ENCODE assay signal across 23 cellular contexts in genomic region chr4:147195386-147195785, GRCh38.
"Had no signal": no experiment of that assay in that cellular context is flagged by ENCODE, and none has a peak within 500 bp of the region (broad histone marks: within the 10 kb centered on the region; RNA-seq: fewer than 3 reads in every experiment).

No MANE protein-coding gene starts in this region.

- FAIRE-seq: TTC549 had no signal

- ATAC-seq: gastrocnemius medialis; naive thymus-derived CD8-positive, alpha-beta T cell had no signal

- H3K4me3 ChIP-seq: colonic mucosa, gastrocnemius medialis, left ventricle myocardium inferior, tibial artery had no signal

- H3K27ac ChIP-seq: colonic mucosa, gastrocnemius medialis, neutrophil had no signal

- H3K4me1 Mint-ChIP-seq: activated B cell treated with CpG ODN at 0.5 μM for 24 hours; activated naive CD8-positive, alpha-beta T cell treated with anti-CD3 and anti-CD28 coated beads for 36 hours; naive thymus-derived CD8-positive, alpha-beta T cell had no signal

- H3K9me3 Mint-ChIP-seq: activated CD4-positive, alpha-beta memory T cell treated with anti-CD3 and anti-CD28 coated beads for 36 hours; activated naive CD8-positive, alpha-beta T cell treated with anti-CD3 and anti-CD28 coated beads for 36 hours; activated T-helper 1 cell treated with anti-CD3 and anti-CD28 coated beads, Interleukin-12 subunit alpha, Interleukin-12 subunit beta, Interleukin-2, Interleukin-4 antibody, amounts not matched to agents 30 ng/mL and 10 ng/mL and 1 ng/mL, durations not matched to agents 14 hours and 24 hours and 36 hours had no signal

- H3K36me3 ChIP-seq: colonic mucosa, gastrocnemius medialis, left ventricle myocardium inferior, neutrophil, tibial artery had no signal

- H3K27ac Mint-ChIP-seq: activated B cell treated with CpG ODN at 0.5 μM for 24 hours; activated CD4-positive, alpha-beta memory T cell treated with anti-CD3 and anti-CD28 coated beads for 36 hours; activated naive CD8-positive, alpha-beta T cell treated with anti-CD3 and anti-CD28 coated beads for 36 hours; activated T-helper 1 cell treated with anti-CD3 and anti-CD28 coated beads, Interleukin-12 subunit alpha, Interleukin-12 subunit beta, Interleukin-2, Interleukin-4 antibody, amounts not matched to agents 30 ng/mL and 10 ng/mL and 1 ng/mL, durations not matched to agents 14 hours and 24 hours and 36 hours; brain had no signal

- H3K4me3 Mint-ChIP-seq: activated B cell treated with CpG ODN at 0.5 μM for 24 hours; activated CD4-positive, alpha-beta memory T cell treated with anti-CD3 and anti-CD28 coated beads for 36 hours; activated naive CD8-positive, alpha-beta T cell treated with anti-CD3 and anti-CD28 coated beads for 36 hours; activated T-helper 1 cell treated with anti-CD3 and anti-CD28 coated beads, Interleukin-12 subunit alpha, Interleukin-12 subunit beta, Interleukin-2, Interleukin-4 antibody, amounts not matched to agents 30 ng/mL and 10 ng/mL and 1 ng/mL, durations not matched to agents 14 hours and 24 hours and 36 hours; brain; naive thymus-derived CD8-positive, alpha-beta T cell had no signal

- H3K4me1 ChIP-seq: colonic mucosa, gastrocnemius medialis had no signal

- H3K27me3 ChIP-seq: colonic mucosa, gastrocnemius medialis, neutrophil, tibial artery had no signal

- H3K27me3 Mint-ChIP-seq: activated B cell treated with CpG ODN at 0.5 μM for 24 hours; activated CD4-positive, alpha-beta memory T cell treated with anti-CD3 and anti-CD28 coated beads for 36 hours had no signal

- H3K9me3 ChIP-seq: colonic mucosa, gastrocnemius medialis, left ventricle myocardium inferior, neutrophil, tibial artery had no signal

- H3K36me3 Mint-ChIP-seq: activated CD4-positive, alpha-beta memory T cell treated with anti-CD3 and anti-CD28 coated beads for 36 hours; activated naive CD8-positive, alpha-beta T cell treated with anti-CD3 and anti-CD28 coated beads for 36 hours; brain; naive thymus-derived CD8-positive, alpha-beta T cell had no signal

- DNase-seq: activated B cell treated with CpG ODN at 0.5 μM for 24 hours; activated CD4-positive, alpha-beta memory T cell treated with anti-CD3 and anti-CD28 coated beads for 36 hours; activated CD4-positive, alpha-beta T cell treated with anti-CD3 and anti-CD28 coated beads for 4 hours; activated naive CD8-positive, alpha-beta T cell treated with anti-CD3 and anti-CD28 coated beads for 36 hours; activated T-cell treated with anti-CD3 and anti-CD28 coated beads for 4 hours; amniotic stem cell; central memory CD4-positive, alpha-beta T cell; colonic mucosa; gastrocnemius medialis; head of caudate nucleus; left ventricle myocardium inferior; naive thymus-derived CD8-positive, alpha-beta T cell; retina; stimulated activated CD4-positive, alpha-beta T cell treated with anti-CD3 and anti-CD28 coated beads, Interleukin-12 subunit alpha, Interleukin-12 subunit beta, amount 100 ng/mL, for 4 hours; stimulated activated CD4-positive, alpha-beta T cell treated with anti-CD3 and anti-CD28 coated beads, Interleukin-1b, Interleukin-23, amount 100 ng/mL, for 48 hours; stimulated activated CD8-positive, alpha-beta memory T cell treated with anti-CD3 and anti-CD28 coated beads, Interleukin-4, amount 100 ng/mL, for 48 hours; stimulated activated naive CD4-positive, alpha-beta T cell; SW 1271; tibial artery had no signal
